ENCODE assay signal across 12 cellular contexts in genomic region chr15:83848315-83849050, GRCh38.
DNase-seq lines count a peak whose midpoint lies in the region; ATAC-seq, FAIRE-seq and TF ChIP-seq lines count a peak whose summit lies in the region.
"Had no signal": no experiment of that assay in that cellular context is flagged by ENCODE, and none has a peak within 500 bp of the region (broad histone marks: within the 10 kb centered on the region; RNA-seq: fewer than 3 reads in every experiment).

No MANE protein-coding gene starts in this region.

- H4K20me1 ChIP-seq in HepG2 (ENCODE audit: insufficient read depth, low read length) (no peaks in the 10 kb centered on the region), hepatocyte (ENCODE audit: insufficient read depth, poor library complexity, severe bottlenecking) (no peaks in the 10 kb centered on the region)
- H4K20me1 ChIP-seq: BLaER1 treated with 17β-estradiol and CSF1 and Interleukin-3, amounts not matched to agents 10 nM and 100 nM had no signal

- no peak for TF ChIP-seq POLR2A in HepG2 (IDR thresholded peaks at IDR 0.05; ENCODE audit: insufficient read depth in 1 of 2, low read depth in 2 of 2, low read length in 2 of 2)

- 74% methylated on average over 2 of the region's 2 CpGs for WGBS in liver
- WGBS in HepG2 (ENCODE audit: low lambda C conversion rate), result 0% methylated on average over 2 of the region's 2 CpGs
- 72% methylated on average over 2 of the region's 2 CpGs for WGBS in hepatocyte (ENCODE audit: low lambda C conversion rate, missing lambda C conversion rate)
- 74 to 77% methylated on average over 2 of the region's 2 CpGs for WGBS in aorta, 2 donors

- no peak for FAIRE-seq in HepG2 (lab: Jason Lieb, UNC)

- H3K9me3 Mint-ChIP-seq in mesothelial cell of epicardium, result no peaks in the 10 kb centered on the region

- H3K4me3 Mint-ChIP-seq in mesothelial cell of epicardium, result no peak overlapping the region

- intact Hi-C loops in HepG2 (cut with micrococcal nuclease; ENCODE audit: unreplicated experiment) (no loop called here), aorta (cut with DNase I) (no loop called here)

- TF ChIP-seq RAD21 in liver (IDR thresholded peaks at IDR 0.05), result peak; percentile 15 to 32
- TF ChIP-seq RAD21 in HepG2 (CRISPR knock-in tag; IDR thresholded peaks at IDR 0.05), result no peak

- H3K27ac Mint-ChIP-seq in mesothelial cell of epicardium, result no peak overlapping the region

- no peak overlapping the region for H2AFZ ChIP-seq in HepG2 (ENCODE audit: low read length)
- no peak overlapping the region for H2AFZ ChIP-seq in hepatocyte

- ATAC-seq in HepG2 (no peak), aorta (ENCODE audit: low FRiP score) (peak; percentile 46)
- ATAC-seq: mucosa of descending colon had no signal

- no peak for DNase-seq in HepG2 (ENCODE audit: low spot score)
- peak; percentile 25 for DNase-seq in brain pericyte (ENCODE audit: low read depth, low spot score)
- peak; percentile 33 for DNase-seq in hepatocyte (ENCODE audit: low spot score)
- DNase-seq in aorta, result no peak
- DNase-seq in middle frontal gyrus (ENCODE audit: extremely low spot score, low spot score), result no peak
- DNase-seq in GDM1 (lab: John Stamatoyannopoulos, UW), result no peak
- no peak for DNase-seq in mesothelial cell of epicardium (ENCODE audit: low spot score in 2 of 2, unreplicated experiment in 2 of 2)
- DNase-seq: activated effector memory CD4-positive, alpha-beta T cell treated with anti-CD3 and anti-CD28 coated beads, Interleukin-2, amount 50 U/mL, for 16 hours; mucosa of descending colon; NCI-H1048 had no signal

- H3K27me3 Mint-ChIP-seq in mesothelial cell of epicardium (ENCODE audit: low read depth), result peaks cover 27% of the 10 kb centered on the region

- H3K4me3 ChIP-seq in liver (ENCODE audit: low read depth in 1 of 3, low read length in 3 of 3) (no peak overlapping the region), HepG2 (replicated peaks in 1 of 3; ENCODE audit: insufficient read depth in 1 of 3, low read depth in 2 of 3, low read length in 3 of 3) (no peak overlapping the region), hepatocyte (no peak overlapping the region), aorta (ENCODE audit: low read length in 2 of 2) (no peak overlapping the region)
- H3K4me3 ChIP-seq: BLaER1 treated with 17β-estradiol and CSF1 and Interleukin-3, amounts not matched to agents 10 nM and 100 nM; mucosa of descending colon had no signal

- H3K36me3 ChIP-seq in liver (ENCODE audit: control insufficient read depth in 4 of 4, insufficient read depth in 3 of 4, low read depth in 1 of 4, low read length in 3 of 4), result no peaks in the 10 kb centered on the region
- H3K36me3 ChIP-seq in HepG2 (replicated peaks in 1 of 2; ENCODE audit: control insufficient read depth in 1 of 2, insufficient read depth in 2 of 2, low read length in 2 of 2), result no peaks in the 10 kb centered on the region
- H3K36me3 ChIP-seq in hepatocyte (replicated peaks; ENCODE audit: insufficient read depth, low read depth), result no peaks in the 10 kb centered on the region
- no peaks in the 10 kb centered on the region for H3K36me3 ChIP-seq in aorta (ENCODE audit: control insufficient read depth in 1 of 2, insufficient read depth in 2 of 2, low read length in 1 of 2)
- H3K36me3 ChIP-seq: BLaER1 treated with 17β-estradiol and CSF1 and Interleukin-3, amounts not matched to agents 10 nM and 100 nM had no signal

- H3K36me3 Mint-ChIP-seq in mesothelial cell of epicardium, result no peaks in the 10 kb centered on the region

- no peak overlapping the region for H3K4me2 ChIP-seq in HepG2 (ENCODE audit: low read depth, low read length)
- H3K4me2 ChIP-seq in hepatocyte, result no peak overlapping the region

- H3K4me1 ChIP-seq in liver (ENCODE audit: control insufficient read depth in 4 of 4, insufficient read depth in 4 of 4, low read length in 3 of 4) (peaks cover 8 to 29% (median 14%) of the 10 kb centered on the region in 4 donors), HepG2 (ENCODE audit: insufficient read depth, low read length) (no peaks in the 10 kb centered on the region), hepatocyte (ENCODE audit: insufficient read depth) (no peaks in the 10 kb centered on the region), aorta (ENCODE audit: control insufficient read depth in 1 of 2, insufficient read depth in 2 of 2, low read length in 2 of 2) (no peaks in the 10 kb centered on the region)

- TF ChIP-seq EP300 in HepG2 (IDR thresholded peaks at IDR 0.05; ENCODE audit: low read depth in 2 of 2, low read length in 2 of 2) (no peak), HepG2 (CRISPR knock-in tag; IDR thresholded peaks at IDR 0.05; ENCODE audit: borderline replicate concordance) (no peak)

- no TSS peak for BruUV-seq in HepG2 (replicated peaks; lab: Mats Ljungman, UMichigan)

- H3K79me2 ChIP-seq in HepG2 (ENCODE audit: insufficient read depth, low read length) (no peaks in the 10 kb centered on the region), hepatocyte (no peaks in the 10 kb centered on the region)

- H3K9ac ChIP-seq in liver (ENCODE audit: low read depth in 1 of 2, low read length in 2 of 2), result no peak overlapping the region
- H3K9ac ChIP-seq in HepG2 (ENCODE audit: insufficient read depth, low read depth, low read length), result no peak overlapping the region
- H3K9ac ChIP-seq: BLaER1 treated with 17β-estradiol and CSF1 and Interleukin-3, amounts not matched to agents 10 nM and 100 nM had no signal

- CTCF ChIA-PET in HepG2 (lab: Yijun Ruan, JAX; ENCODE audit: low intra/inter-chr PET ratio, low total read pairs), result no interaction called here

- no peaks in the 10 kb centered on the region for H3K27me3 ChIP-seq in liver (ENCODE audit: control insufficient read depth in 4 of 4, insufficient read depth in 4 of 4, low read length in 3 of 4)
- H3K27me3 ChIP-seq in HepG2 (ENCODE audit: control insufficient read depth in 1 of 2, insufficient read depth in 2 of 2, low read length in 2 of 2), result no peaks in the 10 kb centered on the region
- H3K27me3 ChIP-seq in hepatocyte, result no peaks in the 10 kb centered on the region
- H3K27me3 ChIP-seq in aorta (ENCODE audit: control insufficient read depth in 1 of 2, insufficient read depth in 2 of 2, low read length in 1 of 2), result no peaks in the 10 kb centered on the region
- H3K27me3 ChIP-seq: BLaER1 treated with 17β-estradiol and CSF1 and Interleukin-3, amounts not matched to agents 10 nM and 100 nM had no signal

- in situ Hi-C loops in HepG2 (cut with HindIII; ENCODE audit: extremely low pct_ligation_motif_present, low pct_unique_long_range_greater_than_20kb), result no loop called here

- no peaks in the 10 kb centered on the region for H3K9me2 ChIP-seq in hepatocyte (replicated peaks; ENCODE audit: insufficient read depth)

- POLR2A ChIA-PET in HepG2 (lab: Yijun Ruan, JAX), result no interaction called here

- peaks cover 5% of the 10 kb centered on the region for H3K4me1 Mint-ChIP-seq in mesothelial cell of epicardium

- H3K27ac ChIP-seq in liver (ENCODE audit: low read depth in 1 of 2, low read length in 2 of 2), result peak overlapping the region; percentile 48 to 65
- no peak overlapping the region for H3K27ac ChIP-seq in HepG2 (ENCODE audit: extremely low read length, insufficient read depth, low read length)
- H3K27ac ChIP-seq in hepatocyte, result peak overlapping the region; percentile 7
- peak overlapping the region in 1 of 2 donors; percentile 4 for H3K27ac ChIP-seq in aorta (ENCODE audit: low read depth in 1 of 2, low read length in 2 of 2)

- H3K9me3 ChIP-seq in liver (ENCODE audit: control insufficient read depth in 4 of 4, low read length in 3 of 4) (no peaks in the 10 kb centered on the region), HepG2 (ENCODE audit: low read length) (no peaks in the 10 kb centered on the region), hepatocyte (ENCODE audit: low read depth) (no peaks in the 10 kb centered on the region), aorta (ENCODE audit: control insufficient read depth, low read length) (no peaks in the 10 kb centered on the region)
- H3K9me3 ChIP-seq: BLaER1 treated with 17β-estradiol and CSF1 and Interleukin-3, amounts not matched to agents 10 nM and 100 nM; mucosa of descending colon had no signal

- no peak for TF ChIP-seq CTCF in liver (IDR thresholded peaks at IDR 0.05; ENCODE audit: low read depth, low read length, missing input control)
- no peak for TF ChIP-seq CTCF in HepG2 (CRISPR knock-in tag; IDR thresholded peaks at IDR 0.05)
- TF ChIP-seq CTCF in hepatocyte (IDR thresholded peaks at IDR 0.05; ENCODE audit: poor library complexity), result no peak
- no peak for TF ChIP-seq CTCF in mesothelial cell of epicardium (IDR thresholded peaks at IDR 0.05; ENCODE audit: unreplicated experiment)

TF ChIP-seq in liver, 16 proteins besides CTCF, POLR2A, EP300 and RAD21 (continues in another document):
- TF ChIP-seq ATF3 (IDR thresholded peaks at IDR 0.05), result no peak
- no peak for TF ChIP-seq FOXA1 (IDR thresholded peaks at IDR 0.05)
- TF ChIP-seq HNF4G (IDR thresholded peaks at IDR 0.05), result no peak
- TF ChIP-seq FOXA2 (IDR thresholded peaks at IDR 0.05), result peak; percentile 8
- TF ChIP-seq YY1 (IDR thresholded peaks at IDR 0.05), result peak; percentile 50
- no peak for TF ChIP-seq TAF1 (conservative IDR thresholded peaks at IDR 0.05)
- peak; percentile 48 to 66 for TF ChIP-seq HNF4A (conservative IDR thresholded peaks at IDR 0.05)

TF ChIP-seq in HepG2, 621 proteins besides CTCF, POLR2A, EP300 and RAD21 (continues in another document):
- TF ChIP-seq HNRNPH1 (optimal IDR thresholded peaks at IDR 0.05; ENCODE audit: low read depth, low read length), result no peak
- TF ChIP-seq ZNF383 (CRISPR knock-in tag; IDR thresholded peaks at IDR 0.05; ENCODE audit: borderline replicate concordance), result no peak
- no peak for TF ChIP-seq ZNF124 (CRISPR knock-in tag; IDR thresholded peaks at IDR 0.05)
- no peak for TF ChIP-seq ZNF782 (CRISPR knock-in tag; IDR thresholded peaks at IDR 0.05; ENCODE audit: borderline replicate concordance)
- no peak for TF ChIP-seq FLYWCH1 (CRISPR knock-in tag; IDR thresholded peaks at IDR 0.05)
- no peak for TF ChIP-seq ZNF747 (CRISPR knock-in tag; IDR thresholded peaks at IDR 0.05; ENCODE audit: borderline replicate concordance)
- TF ChIP-seq ZNF546 (CRISPR knock-in tag; conservative IDR thresholded peaks at IDR 0.05), result no peak
- TF ChIP-seq IRF2 (CRISPR knock-in tag; IDR thresholded peaks at IDR 0.05), result no peak

Comparison
In these comparisons a context has a peak if more than half of its experiments do, and no peak if none do; other contexts are left out.
1. DNase-seq: peak in brain pericyte (single experiment) and hepatocyte (single experiment); none in HepG2 (single experiment), aorta (0 of 2), middle frontal gyrus (single experiment), GDM1 (single experiment) and mesothelial cell of epicardium (0 of 2).